22 cellular contexts compared by ENCODE assay signal in genomic region chr2:27921424-27921823, GRCh38. TPM values are rescaled to one million over a fixed set of nuclear protein-coding genes. Genes with fewer than 3 reads are reported as not detected.
DNase-seq lines count a peak whose midpoint lies in the region; ATAC-seq, FAIRE-seq and TF ChIP-seq lines count a peak whose summit lies in the region.
"Had no signal": no experiment of that assay in that cellular context is flagged by ENCODE, and none has a peak within 500 bp of the region (broad histone marks: within the 10 kb centered on the region; RNA-seq: fewer than 3 reads in every experiment).

No MANE protein-coding gene starts in this region.

- FAIRE-seq in H54 (lab: Jason Lieb, UNC): no peak

- H3K27ac Mint-ChIP-seq in central memory CD8-positive, alpha-beta T cell (ENCODE audit: low read depth): peak overlapping the region; percentile 82
- H3K27ac Mint-ChIP-seq: H9 had no signal

- DNase-seq in heart right ventricle: no peak
- no peak for DNase-seq in left ventricle myocardium superior
- no peak for DNase-seq in central memory CD8-positive, alpha-beta T cell (ENCODE audit: low spot score in 2 of 2)
- DNase-seq in upper lobe of right lung: no peak
- DNase-seq in H54 (ENCODE audit: insufficient read length, low spot score): no peak
- no peak for DNase-seq in activated naive CD4-positive, alpha-beta T cell treated with anti-CD3 and anti-CD28 coated beads, Interleukin-2, amount 50 U/mL, for 16 hours
- no peak for DNase-seq in HUDEP-2 (lab: John Stamatoyannopoulos, UW; ENCODE audit: unreplicated experiment in 76 of 76)
- DNase-seq: 8988T; Caco-2; CD4-positive, alpha-beta T cell; DMS153; GF-D8; H9; MM.1S; NCI-H1092; NCI-H1436 treated with DMSO at 0.1 percent for 48 hours; NCI-H2029 treated with DMSO at 0.1 percent for 48 hours; NCI-H2171 treated with DMSO at 0.1 percent for 48 hours; NCI-H446 treated with DMSO at 0.1 percent for 48 hours; NK-92 treated with Interleukin-12 subunit alpha and Interleukin-12 subunit beta, amount 100 ng/mL, for 24 hours; Right ventricle myocardium superior had no signal

- no peak overlapping the region for H3K4me3 ChIP-seq in heart right ventricle
- no peak overlapping the region for H3K4me3 ChIP-seq in neutrophil (ENCODE audit: low read depth in 1 of 2, low read length in 1 of 2)
- H3K4me3 ChIP-seq in upper lobe of right lung: no peak overlapping the region

- H3K36me3 Mint-ChIP-seq in central memory CD8-positive, alpha-beta T cell (ENCODE audit: insufficient read depth): peaks cover 4% of the 10 kb centered on the region

- H3K4me1 ChIP-seq in heart right ventricle: peaks cover 0 to 39% (median 17%) of the 10 kb centered on the region in 9 donors
- H3K4me1 ChIP-seq in neutrophil (ENCODE audit: control insufficient read depth in 1 of 2, insufficient read depth in 1 of 2, low read depth in 1 of 2, low read length in 1 of 2): peaks cover 7 to 9% of the 10 kb centered on the region in 2 experiments
- peaks cover 15% of the 10 kb centered on the region for H3K4me1 ChIP-seq in upper lobe of right lung

- H3K27ac ChIP-seq in heart right ventricle (peak overlapping the region in 8 of 10 donors; percentile 34 to 88 (median 76)), neutrophil (peak overlapping the region; percentile 76), upper lobe of right lung (peak overlapping the region; percentile 61)

- ATAC-seq in heart right ventricle (no peak), left ventricle myocardium superior (no peak), upper lobe of right lung (no peak)
- no peak for ATAC-seq in central memory CD8-positive, alpha-beta T cell (replicated peaks; ENCODE audit: extremely low read depth, poor library complexity, severe bottlenecking)

- TF ChIP-seq CTCF in heart right ventricle (IDR thresholded peaks at IDR 0.05): no peak
- TF ChIP-seq CTCF in neutrophil (IDR thresholded peaks at IDR 0.05): no peak
- no peak for TF ChIP-seq CTCF in upper lobe of right lung (IDR thresholded peaks at IDR 0.05)

- no peaks in the 10 kb centered on the region for H3K9me3 Mint-ChIP-seq in central memory CD8-positive, alpha-beta T cell
- H3K9me3 Mint-ChIP-seq: CD4-positive, alpha-beta T cell; H9 had no signal

- H3K4me3 Mint-ChIP-seq in central memory CD8-positive, alpha-beta T cell: no peak overlapping the region
- H3K4me3 Mint-ChIP-seq: CD4-positive, alpha-beta T cell; H9 had no signal

- H3K27me3 ChIP-seq in heart right ventricle (no peaks in the 10 kb centered on the region), neutrophil (no peaks in the 10 kb centered on the region), upper lobe of right lung (no peaks in the 10 kb centered on the region)

- H3K36me3 ChIP-seq in heart right ventricle (no peaks in the 10 kb centered on the region), neutrophil (no peaks in the 10 kb centered on the region), upper lobe of right lung (no peaks in the 10 kb centered on the region)

- intact Hi-C loops in heart right ventricle (cut with DNase I) (no loop called here), left ventricle myocardium superior (cut with micrococcal nuclease) (no loop called here), upper lobe of right lung (cut with DNase I) (no loop called here)

- no peak for TF ChIP-seq POLR2A in H54 (IDR thresholded peaks at IDR 0.05; ENCODE audit: low read depth, low read length)

- H3K9me3 ChIP-seq in heart right ventricle: no peaks in the 10 kb centered on the region
- no peaks in the 10 kb centered on the region for H3K9me3 ChIP-seq in neutrophil
- no peaks in the 10 kb centered on the region for H3K9me3 ChIP-seq in upper lobe of right lung
- H3K9me3 ChIP-seq: Caco-2 had no signal

- peaks cover 30% of the 10 kb centered on the region for H3K4me1 Mint-ChIP-seq in central memory CD8-positive, alpha-beta T cell

- H3K27me3 Mint-ChIP-seq in central memory CD8-positive, alpha-beta T cell: no peaks in the 10 kb centered on the region
- H3K27me3 Mint-ChIP-seq: CD4-positive, alpha-beta T cell had no signal

- WGBS in heart right ventricle, 2 donors: 95% methylated on average over 2 of the region's 2 CpGs

RNA-seq across cellular contexts. Expression of gene BABAM2, which starts 30.9 kb away (rescaled TPM):
- total RNA-seq in heart right ventricle (10 to 100 TPM; 54.9 to 83.4 (median 69.3) TPM), left ventricle myocardium superior (56.8 TPM), upper lobe of right lung (36.2 TPM)
- 10 to 100 TPM; 13.3 to 48.9 TPM for polyA plus RNA-seq in heart right ventricle

RNA-seq across cellular contexts. Expression of gene RBKS, which starts 31.2 kb away (rescaled TPM):
- total RNA-seq in heart right ventricle: 1 to 10 TPM; 3.4 to 9.1 (median 5.5) TPM
- polyA plus RNA-seq in heart right ventricle: 1 to 10 TPM in 1 of 2 donors, under 1 TPM in 1; 0.88 to 4.6 TPM
- 3.3 TPM for total RNA-seq in left ventricle myocardium superior
- 1.9 TPM for total RNA-seq in upper lobe of right lung
